8 cellular contexts compared by ENCODE assay signal in genomic region chr15:45635191-45635638, GRCh38. TPM values are rescaled to one million over a fixed set of nuclear protein-coding genes. Genes with fewer than 3 reads are reported as not detected.
DNase-seq lines count a peak whose midpoint lies in the region; ATAC-seq and TF ChIP-seq lines count a peak whose summit lies in the region.

No MANE protein-coding gene starts in this region.

- no peaks in the 10 kb centered on the region for H3K9me3 ChIP-seq in muscle layer of colon (ENCODE audit: low read length)

- intact Hi-C loops in activated CD8-positive, alpha-beta T cell treated with anti-CD3 and anti-CD28 coated beads for 36 hours (cut with micrococcal nuclease) = no loop called here

- H3K36me3 ChIP-seq in muscle layer of colon (ENCODE audit: insufficient read depth, low read length) = no peaks in the 10 kb centered on the region

- ATAC-seq in GM21737 (IDR thresholded peaks at IDR 0.05; ENCODE audit: unreplicated experiment) = peak; percentile 48
- peak; percentile 62 for ATAC-seq in activated CD8-positive, alpha-beta T cell treated with anti-CD3 and anti-CD28 coated beads for 36 hours

- H3K4me3 Mint-ChIP-seq in activated CD8-positive, alpha-beta T cell treated with anti-CD3 and anti-CD28 coated beads for 36 hours = peak overlapping the region; percentile 99
- peak overlapping the region; percentile 84 for H3K4me3 Mint-ChIP-seq in endothelial cell (ENCODE audit: unreplicated experiment)

- peak overlapping the region; percentile 92 for H3K9ac ChIP-seq in muscle layer of colon (ENCODE audit: low read length)

- peak overlapping the region; percentile 94 for H3K27ac Mint-ChIP-seq in activated CD8-positive, alpha-beta T cell treated with anti-CD3 and anti-CD28 coated beads for 36 hours
- no peak overlapping the region for H3K27ac Mint-ChIP-seq in endothelial cell (ENCODE audit: unreplicated experiment)

- peaks cover 34% of the 10 kb centered on the region for H3K36me3 Mint-ChIP-seq in activated CD8-positive, alpha-beta T cell treated with anti-CD3 and anti-CD28 coated beads for 36 hours (ENCODE audit: low read depth)
- H3K36me3 Mint-ChIP-seq in endothelial cell (ENCODE audit: low read depth, unreplicated experiment) = no peaks in the 10 kb centered on the region

- POLR2A ChIA-PET in activated CD8-positive, alpha-beta T cell treated with anti-CD3 and anti-CD28 coated beads for 36 hours (lab: Charles Lee) = interaction anchor here (0.6 to 2.0 kb wide), 7 partner anchors 9 to 369 kb away, joined by 3 to 11 read pairs (median 3); partner anchors contain the start of gene BLOC1S6

- H3K9me3 Mint-ChIP-seq in activated CD8-positive, alpha-beta T cell treated with anti-CD3 and anti-CD28 coated beads for 36 hours = no peaks in the 10 kb centered on the region
- no peaks in the 10 kb centered on the region for H3K9me3 Mint-ChIP-seq in endothelial cell (ENCODE audit: unreplicated experiment)

- peak overlapping the region; percentile 95 for H3K27ac ChIP-seq in muscle layer of colon (ENCODE audit: low read depth, low read length)

- TF ChIP-seq CTCF in activated CD8-positive, alpha-beta T cell treated with anti-CD3 and anti-CD28 coated beads for 36 hours (IDR thresholded peaks at IDR 0.05) = peak; percentile 70
- peak; percentile 15 for TF ChIP-seq CTCF in endothelial cell (IDR thresholded peaks at IDR 0.05; ENCODE audit: unreplicated experiment)

- DNase-seq in GF-D8 (lab: John Stamatoyannopoulos, UW) (peak; percentile 41), LHCN-M2 (ENCODE audit: low read depth) (peak; percentile 51), endothelial cell (ENCODE audit: low spot score) (peak; percentile 49), AG08396 (ENCODE audit: low spot score) (no peak)
- peak; percentile 84 for DNase-seq in activated CD8-positive, alpha-beta T cell treated with anti-CD3 and anti-CD28 coated beads for 36 hours
- peak; percentile 48 to 63 for DNase-seq in stimulated activated CD8-positive, alpha-beta memory T cell treated with anti-CD3 and anti-CD28 coated beads, Interleukin-7, amount 100 ng/mL, for 4 hours (ENCODE audit: low read depth in 2 of 2)

- H3K4me1 Mint-ChIP-seq in activated CD8-positive, alpha-beta T cell treated with anti-CD3 and anti-CD28 coated beads for 36 hours (ENCODE audit: low read depth) = peaks cover 42% of the 10 kb centered on the region
- H3K4me1 Mint-ChIP-seq in endothelial cell (ENCODE audit: unreplicated experiment) = peaks cover 13% of the 10 kb centered on the region

- peaks cover 30% of the 10 kb centered on the region for H3K4me1 ChIP-seq in muscle layer of colon (ENCODE audit: insufficient read depth, low read length)

- no peaks in the 10 kb centered on the region for H3K27me3 ChIP-seq in muscle layer of colon (ENCODE audit: control insufficient read depth in 1 of 2, insufficient read depth in 2 of 2, low read length in 2 of 2)

- H3K4me3 ChIP-seq in muscle layer of colon (ENCODE audit: low read depth in 1 of 2, low read length in 2 of 2) = peak overlapping the region; percentile 72 to 95

- no peaks in the 10 kb centered on the region for H3K27me3 Mint-ChIP-seq in activated CD8-positive, alpha-beta T cell treated with anti-CD3 and anti-CD28 coated beads for 36 hours
- peaks cover 11% of the 10 kb centered on the region for H3K27me3 Mint-ChIP-seq in endothelial cell (ENCODE audit: unreplicated experiment)

- CTCF ChIA-PET in activated CD8-positive, alpha-beta T cell treated with anti-CD3 and anti-CD28 coated beads for 36 hours (lab: Charles Lee) = interaction anchor here (1.0 to 2.3 kb wide), 7 partner anchors 10 to 178 kb away, joined by 3 to 8 read pairs (median 4); partner anchors contain the start of gene BLOC1S6

RNA-seq across cellular contexts. Expression of gene SQOR, which starts 0.4 kb away (rescaled TPM):
- 34.0 and 47.8 TPM in 2 replicates for total RNA-seq in LHCN-M2 (2014; rRNA removed)
- polyA plus RNA-seq in LHCN-M2 (2012) = 16.9 TPM
- 10 to 100 TPM; 84.3 to 87.3 TPM for total RNA-seq in activated CD8-positive, alpha-beta T cell treated with anti-CD3 and anti-CD28 coated beads for 36 hours
- 3.8 TPM for total RNA-seq in endothelial cell (ENCODE audit: unreplicated experiment)

RNA-seq across cellular contexts. Expression of gene BLOC1S6, which starts 48.0 kb away (rescaled TPM):
- total RNA-seq in LHCN-M2 (2014; rRNA removed) = 77.1 and 80.0 TPM in 2 replicates
- polyA plus RNA-seq in LHCN-M2 (2012) = 20.9 TPM
- 10 to 100 TPM; 43.3 to 46.9 TPM for total RNA-seq in activated CD8-positive, alpha-beta T cell treated with anti-CD3 and anti-CD28 coated beads for 36 hours
- total RNA-seq in endothelial cell (ENCODE audit: unreplicated experiment) = 30.1 TPM
